In genomic region chr15:100947760-100948429, GRCh38 we compare ENCODE assay signal across 1 cellular context.
TF ChIP-seq lines count a peak whose summit lies in the region.

No MANE protein-coding gene starts in this region.

TF ChIP-seq in H1, 55 proteins besides CTCF, POLR2A, EP300 and RAD21 (continued from another document):
- TF ChIP-seq CHD7 (IDR thresholded peaks at IDR 0.05; ENCODE audit: insufficient replicate concordance, low read length) (no peak), GTF2F1 (IDR thresholded peaks at IDR 0.05; ENCODE audit: borderline replicate concordance, low read depth, low read length) (no peak), HDAC2 (IDR thresholded peaks at IDR 0.05; ENCODE audit: borderline replicate concordance in 1 of 2, low read depth in 2 of 2, low read length in 2 of 2) (no peak), CHD1 (IDR thresholded peaks at IDR 0.05; ENCODE audit: low read depth, low read length) (no peak), KDM5A (IDR thresholded peaks at IDR 0.05; ENCODE audit: low read length) (no peak), KDM4A (IDR thresholded peaks at IDR 0.05; ENCODE audit: low read depth, low read length, severe bottlenecking) (no peak), USF2 (IDR thresholded peaks at IDR 0.05; ENCODE audit: low read length) (no peak), SP4 (IDR thresholded peaks at IDR 0.05; ENCODE audit: low read length) (no peak), E2F6 (IDR thresholded peaks at IDR 0.05) (no peak), EZH2 (IDR thresholded peaks at IDR 0.05; ENCODE audit: low read depth, low read length, severe bottlenecking) (no peak), ASH2L (IDR thresholded peaks at IDR 0.05; ENCODE audit: low read length) (no peak), CREB1 (IDR thresholded peaks at IDR 0.05) (no peak), SP1 (IDR thresholded peaks at IDR 0.05; ENCODE audit: low read depth, low read length) (no peak), ATF2 (IDR thresholded peaks at IDR 0.05; ENCODE audit: low read length) (no peak), MAFK (IDR thresholded peaks at IDR 0.05; ENCODE audit: low read depth, low read length) (no peak), TEAD4 (IDR thresholded peaks at IDR 0.05; ENCODE audit: low read depth, low read length) (no peak), EGR1 (IDR thresholded peaks at IDR 0.05; ENCODE audit: borderline replicate concordance, low read depth, low read length) (no peak)
